ENCODE assay signal across 30 cellular contexts in the genomic region with DNA sequence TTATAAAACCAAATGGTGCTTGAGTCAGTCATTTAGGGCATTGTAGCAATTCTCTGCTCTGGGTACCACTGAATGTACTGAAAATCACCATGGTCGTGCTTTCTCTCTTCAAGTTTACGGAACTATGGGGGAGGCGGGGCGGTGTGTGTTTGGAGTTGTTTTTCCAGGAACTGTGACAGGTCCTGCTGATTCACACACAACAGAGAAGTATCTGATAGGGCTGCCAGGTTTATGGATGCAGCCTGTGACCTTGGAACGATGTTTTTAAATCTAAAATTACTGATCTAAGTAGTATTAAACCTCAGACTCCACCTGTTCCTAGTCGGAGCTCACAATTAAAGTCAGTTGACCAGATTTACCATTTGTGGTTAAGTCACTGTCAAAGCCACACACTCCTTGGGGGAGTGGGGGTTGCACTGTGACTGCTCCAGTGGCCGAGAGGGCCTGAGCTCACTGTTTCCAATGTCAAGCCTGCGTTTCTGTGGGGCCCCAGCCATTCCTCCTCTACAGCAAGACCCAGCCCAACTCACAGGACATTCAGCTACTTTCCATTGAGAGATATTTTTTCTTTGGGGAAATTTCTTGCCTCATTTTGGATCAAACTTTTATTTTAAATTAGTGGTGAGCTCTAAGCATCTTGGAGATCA. TPM values are rescaled to one million over a fixed set of nuclear protein-coding genes. Genes with fewer than 3 reads are reported as not detected.
DNase-seq lines count a peak whose midpoint lies in the region; ATAC-seq and TF ChIP-seq lines count a peak whose summit lies in the region.
"Had no signal": no experiment of that assay in that cellular context is flagged by ENCODE, and none has a peak within 500 bp of the region (broad histone marks: within the 10 kb centered on the region; RNA-seq: fewer than 3 reads in every experiment).

No MANE protein-coding gene starts in this region.

- no peaks in the 10 kb centered on the region for H3F3A ChIP-seq in GM23248 (ENCODE audit: insufficient read depth)

- in situ Hi-C loops in mammary epithelial cell (cut with MboI; ENCODE audit: low sequenced_read_pairs in 2 of 2): no loop called here
- in situ Hi-C loops in GM23248 (cut with MboI): no loop called here

- H3K36me3 ChIP-seq in breast epithelium (no peaks in the 10 kb centered on the region), mammary epithelial cell (ENCODE audit: insufficient read depth, low read length) (no peaks in the 10 kb centered on the region), adrenal gland (replicated peaks in 1 of 2) (no peaks in the 10 kb centered on the region), mucosa of descending colon (ENCODE audit: low read depth) (no peaks in the 10 kb centered on the region), GM23248 (ENCODE audit: low read depth) (no peaks in the 10 kb centered on the region), Karpas-422 (ENCODE audit: insufficient read depth, low read length) (no peaks in the 10 kb centered on the region)
- H3K36me3 ChIP-seq: left ventricle myocardium inferior, suprapubic skin had no signal

- H2AFZ ChIP-seq in mammary epithelial cell (ENCODE audit: low read depth, low read length) (no peak overlapping the region), GM23248 (no peak overlapping the region), Karpas-422 (ENCODE audit: low read length) (no peak overlapping the region)

- CTCF ChIA-PET in mammary epithelial cell (lab: Charles Lee; ENCODE audit: low non-redundant PET): no interaction called here

- no peak overlapping the region for H3K27ac Mint-ChIP-seq in stimulated activated memory B cell treated with anti-CD40 and anti-IgM and Interleukin-4, amounts not matched to agents 10 μg/mL and 1 μg/mL and 100 μg/mL, for 72 hours
- H3K27ac Mint-ChIP-seq: activated naive CD8-positive, alpha-beta T cell treated with anti-CD3 and anti-CD28 coated beads, Interleukin-2, amount 10 ng/mL, durations not matched to agents 7 days and 5 days; CD4-positive, alpha-beta T cell; effector memory CD8-positive, alpha-beta T cell; HFFc6; naive thymus-derived CD4-positive, alpha-beta T cell; stimulated activated naive B cell treated with anti-CD40 and anti-IgM and Interleukin-4, amounts not matched to agents 10 μg/mL and 1 μg/mL and 100 μg/mL, for 72 hours had no signal

- dilution Hi-C loops in mammary epithelial cell (cut with HindIII; ENCODE audit: low sequenced_read_pairs): no loop called here

- H3K4me2 ChIP-seq in mammary epithelial cell (ENCODE audit: insufficient read depth, low read depth, low read length): no peak overlapping the region
- H3K4me2 ChIP-seq in GM23248 (ENCODE audit: unreplicated experiment): no peak overlapping the region
- H3K4me2 ChIP-seq in Karpas-422 (ENCODE audit: low read depth, low read length, poor library complexity, severe bottlenecking): no peak overlapping the region

- no peaks in the 10 kb centered on the region for H3K9me3 ChIP-seq in breast epithelium
- no peaks in the 10 kb centered on the region for H3K9me3 ChIP-seq in mammary epithelial cell (replicated peaks; ENCODE audit: insufficient read depth, low read length)
- H3K9me3 ChIP-seq in adrenal gland (replicated peaks in 1 of 3): no peaks in the 10 kb centered on the region
- H3K9me3 ChIP-seq in mucosa of descending colon: no peaks in the 10 kb centered on the region
- no peaks in the 10 kb centered on the region for H3K9me3 ChIP-seq in GM23248 (ENCODE audit: low read depth)
- H3K9me3 ChIP-seq in Karpas-422 (ENCODE audit: low read length): no peaks in the 10 kb centered on the region
- H3K9me3 ChIP-seq: left ventricle myocardium inferior, suprapubic skin had no signal

- H3K27ac ChIP-seq in breast epithelium: peak overlapping the region; percentile 33 to 67
- no peak overlapping the region for H3K27ac ChIP-seq in mammary epithelial cell (ENCODE audit: insufficient read depth, low read depth, low read length)
- peak overlapping the region; percentile 47 to 87 (median 68) for H3K27ac ChIP-seq in adrenal gland
- no peak overlapping the region for H3K27ac ChIP-seq in GM23248
- H3K27ac ChIP-seq in Karpas-422 (ENCODE audit: low read length): no peak overlapping the region
- H3K27ac ChIP-seq: left ventricle myocardium inferior, suprapubic skin had no signal

- no peaks in the 10 kb centered on the region for H3K36me3 Mint-ChIP-seq in stimulated activated memory B cell treated with anti-CD40 and anti-IgM and Interleukin-4, amounts not matched to agents 10 μg/mL and 1 μg/mL and 100 μg/mL, for 72 hours
- H3K36me3 Mint-ChIP-seq: activated naive CD8-positive, alpha-beta T cell treated with anti-CD3 and anti-CD28 coated beads, Interleukin-2, amount 10 ng/mL, durations not matched to agents 7 days and 5 days; stimulated activated naive B cell treated with anti-CD40 and anti-IgM and Interleukin-4, amounts not matched to agents 10 μg/mL and 1 μg/mL and 100 μg/mL, for 72 hours had no signal

- H4K20me1 ChIP-seq in mammary epithelial cell (ENCODE audit: insufficient read depth, low read length) (no peaks in the 10 kb centered on the region), GM23248 (ENCODE audit: insufficient read depth) (no peaks in the 10 kb centered on the region), Karpas-422 (ENCODE audit: insufficient read depth, low read depth, low read length) (no peaks in the 10 kb centered on the region)

- TF ChIP-seq CTCF in breast epithelium (IDR thresholded peaks at IDR 0.05): no peak
- no peak for TF ChIP-seq CTCF in mammary epithelial cell (conservative IDR thresholded peaks at IDR 0.05 in 1 of 2, IDR thresholded peaks at IDR 0.05 in 1 of 2; ENCODE audit: extremely low read depth in 1 of 2, insufficient read depth in 1 of 2, low read depth in 1 of 2, low read length in 2 of 2)
- TF ChIP-seq CTCF in adrenal gland (IDR thresholded peaks at IDR 0.05): no peak
- no peak for TF ChIP-seq CTCF in mucosa of descending colon (IDR thresholded peaks at IDR 0.05)

- H3K9me3 Mint-ChIP-seq in stimulated activated memory B cell treated with anti-CD40 and anti-IgM and Interleukin-4, amounts not matched to agents 10 μg/mL and 1 μg/mL and 100 μg/mL, for 72 hours: peaks cover 5% of the 10 kb centered on the region
- H3K9me3 Mint-ChIP-seq: CD4-positive, alpha-beta T cell; effector memory CD8-positive, alpha-beta T cell; naive thymus-derived CD4-positive, alpha-beta T cell had no signal

- H3K79me2 ChIP-seq in mammary epithelial cell (ENCODE audit: insufficient read depth, low read length) (no peaks in the 10 kb centered on the region), GM23248 (ENCODE audit: insufficient read depth) (no peaks in the 10 kb centered on the region), Karpas-422 (ENCODE audit: low read length) (no peaks in the 10 kb centered on the region)

- no peak overlapping the region for H3K4me3 Mint-ChIP-seq in stimulated activated memory B cell treated with anti-CD40 and anti-IgM and Interleukin-4, amounts not matched to agents 10 μg/mL and 1 μg/mL and 100 μg/mL, for 72 hours
- H3K4me3 Mint-ChIP-seq: activated naive CD8-positive, alpha-beta T cell treated with anti-CD3 and anti-CD28 coated beads, Interleukin-2, amount 10 ng/mL, durations not matched to agents 7 days and 5 days; CD4-positive, alpha-beta T cell; effector memory CD8-positive, alpha-beta T cell; HFFc6; naive thymus-derived CD4-positive, alpha-beta T cell; stimulated activated naive B cell treated with anti-CD40 and anti-IgM and Interleukin-4, amounts not matched to agents 10 μg/mL and 1 μg/mL and 100 μg/mL, for 72 hours had no signal

- WGBS in mammary epithelial cell (ENCODE audit: low coverage, missing lambda C conversion rate): 77% methylated on average over 8 of the region's 8 CpGs
- 37 to 54% (median 45%) methylated on average over 8 of the region's 8 CpGs for WGBS in adrenal gland, 4 donors
- 61 to 75% methylated on average over 8 of the region's 8 CpGs for WGBS in GM23248 (ENCODE audit: low coverage in 1 of 2, low lambda C conversion rate in 2 of 2, missing lambda C conversion rate in 2 of 2), 2 experiments

- no peak for TF ChIP-seq POLR2A in breast epithelium (IDR thresholded peaks at IDR 0.05)
- TF ChIP-seq POLR2A in adrenal gland (IDR thresholded peaks at IDR 0.05): peak in 1 of 2 donors; percentile 36

- DNase-seq in breast epithelium (ENCODE audit: low spot score in 2 of 2): no peak
- DNase-seq in mammary epithelial cell: no peak
- DNase-seq in adrenal gland: peak; percentile 74 to 93 (median 90)
- DNase-seq in mucosa of descending colon: no peak
- DNase-seq in GM23248: no peak
- no peak for DNase-seq in Karpas-422
- DNase-seq: activated CD4-positive, alpha-beta T cell treated with anti-CD3 and anti-CD28 coated beads for 48 hours; activated effector memory CD4-positive, alpha-beta T cell treated with anti-CD3 and anti-CD28 coated beads, Interleukin-2, amount 50 U/mL, for 16 hours; activated naive CD8-positive, alpha-beta T cell treated with anti-CD3 and anti-CD28 coated beads, Interleukin-2, amount 10 ng/mL, durations not matched to agents 7 days and 5 days; activated T-cell treated with anti-CD3 and anti-CD28 coated beads, Interleukin-2, amount 50 U/mL, for 1 hour; CD4-positive, alpha-beta T cell; central memory CD4-positive, alpha-beta T cell; cortex of kidney; DND-41; effector memory CD8-positive, alpha-beta T cell; HFFc6; Kasumi-1; left ventricle myocardium inferior; naive thymus-derived CD4-positive, alpha-beta T cell; NCI-H1436; NCI-H2081; occipital lobe; SHP77; stimulated activated naive B cell treated with anti-CD40 and anti-IgM and Interleukin-4, amounts not matched to agents 10 μg/mL and 1 μg/mL and 100 μg/mL, for 72 hours; SW 1271 had no signal

- intact Hi-C loops in breast epithelium (cut with DNase I; ENCODE audit: low total_unique reads): no loop called here
- intact Hi-C loops in mammary epithelial cell (cut with micrococcal nuclease): no loop called here
- intact Hi-C loops in adrenal gland (cut with DNase I): no loop called here
- intact Hi-C loops in mucosa of descending colon (cut with DNase I, micrococcal nuclease): no loop called here

- ATAC-seq in mucosa of descending colon (peak; percentile 40), HG03432 (IDR thresholded peaks at IDR 0.05; ENCODE audit: unreplicated experiment) (no peak)
- peak; percentile 26 for ATAC-seq in stimulated activated memory B cell treated with anti-CD40 and anti-IgM and Interleukin-4, amounts not matched to agents 10 μg/mL and 1 μg/mL and 100 μg/mL, for 72 hours
- ATAC-seq: effector memory CD8-positive, alpha-beta T cell; naive thymus-derived CD4-positive, alpha-beta T cell; Panc1; stimulated activated naive B cell treated with anti-CD40 and anti-IgM and Interleukin-4, amounts not matched to agents 10 μg/mL and 1 μg/mL and 100 μg/mL, for 72 hours had no signal

- H3K9me2 ChIP-seq in GM23248 (ENCODE audit: insufficient read depth) (no peaks in the 10 kb centered on the region), Karpas-422 (replicated peaks; ENCODE audit: insufficient read depth, low read length) (no peaks in the 10 kb centered on the region)

- H3K9ac ChIP-seq in mammary epithelial cell (ENCODE audit: insufficient read depth, low read length) (no peak overlapping the region), GM23248 (no peak overlapping the region), Karpas-422 (ENCODE audit: low read length) (no peak overlapping the region)

- no peak overlapping the region for H3K4me3 ChIP-seq in breast epithelium
- H3K4me3 ChIP-seq in mammary epithelial cell (replicated peaks in 1 of 3; ENCODE audit: insufficient read depth in 1 of 3, low read depth in 2 of 3, low read length in 3 of 3): no peak overlapping the region
- H3K4me3 ChIP-seq in adrenal gland: no peak overlapping the region
- no peak overlapping the region for H3K4me3 ChIP-seq in mucosa of descending colon
- no peak overlapping the region for H3K4me3 ChIP-seq in GM23248
- no peak overlapping the region for H3K4me3 ChIP-seq in Karpas-422 (ENCODE audit: low read length)
- H3K4me3 ChIP-seq: left ventricle myocardium inferior, suprapubic skin had no signal

- peaks cover 37% of the 10 kb centered on the region for H3K27me3 Mint-ChIP-seq in stimulated activated memory B cell treated with anti-CD40 and anti-IgM and Interleukin-4, amounts not matched to agents 10 μg/mL and 1 μg/mL and 100 μg/mL, for 72 hours
- H3K27me3 Mint-ChIP-seq: CD4-positive, alpha-beta T cell had no signal

- H3K27me3 ChIP-seq in breast epithelium (no peaks in the 10 kb centered on the region), mammary epithelial cell (ENCODE audit: insufficient read depth, low read length) (no peaks in the 10 kb centered on the region), adrenal gland (no peaks in the 10 kb centered on the region), GM23248 (replicated peaks; ENCODE audit: insufficient read depth) (0 out of 2 replicates have a peak, but pooled peaks cover 10% of the 10 kb centered on the region), Karpas-422 (ENCODE audit: low read length) (no peaks in the 10 kb centered on the region)
- H3K27me3 ChIP-seq: suprapubic skin had no signal

- BruUV-seq in mammary epithelial cell (replicated peaks; lab: Mats Ljungman, UMichigan): no TSS peak

- peaks cover 6% of the 10 kb centered on the region for H3K4me1 Mint-ChIP-seq in stimulated activated memory B cell treated with anti-CD40 and anti-IgM and Interleukin-4, amounts not matched to agents 10 μg/mL and 1 μg/mL and 100 μg/mL, for 72 hours
- H3K4me1 Mint-ChIP-seq: stimulated activated naive B cell treated with anti-CD40 and anti-IgM and Interleukin-4, amounts not matched to agents 10 μg/mL and 1 μg/mL and 100 μg/mL, for 72 hours had no signal

- H3K4me1 ChIP-seq in breast epithelium (no peaks in the 10 kb centered on the region), mammary epithelial cell (ENCODE audit: insufficient read depth, low read length) (no peaks in the 10 kb centered on the region), adrenal gland (replicated peaks in 1 of 2) (peaks cover 0 to 20% of the 10 kb centered on the region in 2 donors), mucosa of descending colon (ENCODE audit: low read depth) (no peaks in the 10 kb centered on the region), GM23248 (ENCODE audit: insufficient read depth) (no peaks in the 10 kb centered on the region), Karpas-422 (ENCODE audit: low read length) (no peaks in the 10 kb centered on the region)
- H3K4me1 ChIP-seq: left ventricle myocardium inferior, suprapubic skin had no signal

RNA-seq across cellular contexts. Expression of a gene that starts 44.4 kb away (rescaled TPM):
- total RNA-seq in breast epithelium (10 to 100 TPM; 13.0 to 24.3 (median 15.8) TPM), mammary epithelial cell (1 to 10 TPM in 1 of 2 donors, not detected in 1; 1.0 TPM), adrenal gland (100 to 1,000 TPM in 4 of 8 donors, 10 to 100 TPM in 4; 33.7 to 180 (median 93.3) TPM), mucosa of descending colon (10 to 100 TPM in 1 of 3 donors, 1 to 10 TPM in 2; 5.4 to 18.4 (median 6.6) TPM)
- polyA plus RNA-seq in mammary epithelial cell (0.08 TPM), adrenal gland (100 to 1,000 TPM in 2 of 3 donors, 1 to 10 TPM in 1; 3.3 to 294 (median 190) TPM), GM23248 (2016; fragmentation: Nextera tagmentation; extraction: Ambion mirVana) (1.0 and 1.2 TPM in 2 replicates)
- not detected for polyA minus RNA-seq in mammary epithelial cell
- 0.54 TPM in 1 of 2 replicates, not detected in the other for total RNA-seq in GM23248 (2014; rRNA removed; shearing (Covaris generic))
- total RNA-seq in Karpas-422 (2014; rRNA removed; shearing (Covaris generic); ENCODE audit: low replicate concordance): not detected in 2 replicates
- total RNA-seq: epithelial cell of proximal tubule had no signal

Comparison
In these comparisons a context has a peak if more than half of its experiments do, and no peak if none do; other contexts are left out.
1. H3K27ac ChIP-seq: peak in breast epithelium (2 of 2) and adrenal gland (5 of 5); none in mammary epithelial cell (single experiment), GM23248 (single experiment) and Karpas-422 (single experiment).
2. DNase-seq: peak in adrenal gland (7 of 7); none in breast epithelium (0 of 2), mammary epithelial cell (single experiment), mucosa of descending colon (0 of 3), GM23248 (single experiment) and Karpas-422 (single experiment).